ENCODE assay signal across 26 cellular contexts in the genomic region with DNA sequence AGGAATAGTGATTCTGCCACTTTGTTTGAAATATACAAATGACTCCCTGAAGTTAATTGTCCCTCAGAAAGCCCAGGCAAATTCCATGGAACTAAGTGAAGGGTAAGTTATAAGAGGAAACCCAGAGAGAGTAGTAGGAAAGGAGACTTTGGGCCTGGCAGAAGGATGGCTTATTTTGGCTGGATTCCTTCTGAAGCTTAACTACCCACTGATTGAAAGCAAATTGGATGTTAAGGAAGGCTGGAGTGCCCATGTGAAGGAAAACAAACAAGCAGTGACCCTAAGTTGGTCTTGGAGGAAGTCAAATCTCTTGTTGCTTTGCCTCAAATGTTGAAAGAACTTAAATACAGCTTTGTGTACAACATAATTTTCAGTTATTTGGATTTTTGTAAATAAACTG.
"Had no signal": no experiment of that assay in that cellular context is flagged by ENCODE, and none has a peak within 500 bp of the region (broad histone marks: within the 10 kb centered on the region; RNA-seq: fewer than 3 reads in every experiment).

No MANE protein-coding gene starts in this region.

- H3K36me3 ChIP-seq: brain microvascular endothelial cell, Peyer's patch, SJSA1 had no signal

- H3K9me3 ChIP-seq: Peyer's patch, SJSA1 had no signal

- H3K4me3 Mint-ChIP-seq: activated CD8-positive, alpha-beta T cell treated with anti-CD3 and anti-CD28 coated beads, Interleukin-2, amount 10 ng/mL, durations not matched to agents 7 days and 5 days; activated naive CD8-positive, alpha-beta T cell treated with anti-CD3 and anti-CD28 coated beads, Interleukin-2, amount 50 U/mL, for 24 hours; T-helper 2 cell treated with Interferon-gamma antibody and Interleukin-4, amounts not matched to agents 5 μg/mL and 100 μg/mL, for 36 hours had no signal

- H3K27ac Mint-ChIP-seq: activated CD8-positive, alpha-beta T cell treated with anti-CD3 and anti-CD28 coated beads, Interleukin-2, amount 10 ng/mL, durations not matched to agents 7 days and 5 days; activated naive CD4-positive, alpha-beta T cell treated with anti-CD3 and anti-CD28 coated beads, Interleukin-2, amount 50 U/mL, for 72 hours; activated naive CD8-positive, alpha-beta T cell treated with anti-CD3 and anti-CD28 coated beads, Interleukin-2, amount 50 U/mL, for 24 hours; T-helper 2 cell treated with Interferon-gamma antibody and Interleukin-4, amounts not matched to agents 5 μg/mL and 100 μg/mL, for 36 hours had no signal

- H3K4me1 ChIP-seq: Peyer's patch had no signal

- H3K27me3 Mint-ChIP-seq: activated naive CD8-positive, alpha-beta T cell treated with anti-CD3 and anti-CD28 coated beads, Interleukin-2, amount 50 U/mL, for 24 hours had no signal

- H3K4me1 Mint-ChIP-seq: activated naive CD8-positive, alpha-beta T cell treated with anti-CD3 and anti-CD28 coated beads, Interleukin-2, amount 50 U/mL, for 24 hours had no signal

- DNase-seq: activated CD4-positive, alpha-beta T cell treated with anti-CD3 and anti-CD28 coated beads for 48 hours; activated CD4-positive, alpha-beta T cell treated with anti-CD3 and anti-CD28 coated beads, Interleukin-2, amount 50 U/mL, for 4 hours; activated CD4-positive, CD25-positive, alpha-beta regulatory T cell treated with anti-CD3 and anti-CD28 coated beads, Interleukin-2, amount 50 U/mL, for 72 hours; activated CD8-positive, alpha-beta memory T cell treated with anti-CD3 and anti-CD28 coated beads, Interleukin-2, amount 50 U/mL, for 48 hours; activated CD8-positive, alpha-beta T cell treated with anti-CD3 and anti-CD28 coated beads, Interleukin-2, amount 10 ng/mL, durations not matched to agents 7 days and 5 days; activated naive CD8-positive, alpha-beta T cell treated with anti-CD3 and anti-CD28 coated beads, Interleukin-2, amount 50 U/mL, for 24 hours; activated T-cell treated with anti-CD3 and anti-CD28 coated beads, Interleukin-2, amount 50 U/mL, for 1 hour; amygdala; brain microvascular endothelial cell; IMR-90; KG1; MV-4-11; NCI-H1105; NCI-H1436 treated with DMSO at 0.1 percent for 48 hours; NCI-H187; NCI-H2081 treated with DMSO at 0.1 percent for 48 hours; NCI-H446; NCI-H524; Peyer's patch; Right ventricle myocardium superior; SW 1271 had no signal

- H3K27me3 ChIP-seq: brain microvascular endothelial cell, Peyer's patch, SJSA1 had no signal

- H3K9me3 Mint-ChIP-seq: activated naive CD8-positive, alpha-beta T cell treated with anti-CD3 and anti-CD28 coated beads, Interleukin-2, amount 50 U/mL, for 24 hours; T-helper 2 cell treated with Interferon-gamma antibody and Interleukin-4, amounts not matched to agents 5 μg/mL and 100 μg/mL, for 36 hours had no signal

- H3K4me3 ChIP-seq: Peyer's patch, SJSA1 had no signal

- H3K36me3 Mint-ChIP-seq: activated naive CD4-positive, alpha-beta T cell treated with anti-CD3 and anti-CD28 coated beads, Interleukin-2, amount 50 U/mL, for 72 hours had no signal

- ATAC-seq: activated CD8-positive, alpha-beta T cell treated with anti-CD3 and anti-CD28 coated beads, Interleukin-2, amount 10 ng/mL, durations not matched to agents 7 days and 5 days; activated naive CD4-positive, alpha-beta T cell treated with anti-CD3 and anti-CD28 coated beads, Interleukin-2, amount 50 U/mL, for 72 hours; activated naive CD8-positive, alpha-beta T cell treated with anti-CD3 and anti-CD28 coated beads, Interleukin-2, amount 50 U/mL, for 24 hours; SK-N-SH treated with all-trans-retinoic acid at 6 μM for 48 hours had no signal

- H3K27ac ChIP-seq: brain microvascular endothelial cell, Peyer's patch, RWPE1, SJSA1 had no signal
